13 cellular contexts compared by ENCODE assay signal in genomic region chr1:27257155-27257554, GRCh38. TPM values are rescaled to one million over a fixed set of nuclear protein-coding genes. Genes with fewer than 3 reads are reported as not detected.
DNase-seq lines count a peak whose midpoint lies in the region; TF ChIP-seq lines count a peak whose summit lies in the region.
"Had no signal": no experiment of that assay in that cellular context is flagged by ENCODE, and none has a peak within 500 bp of the region (broad histone marks: within the 10 kb centered on the region; RNA-seq: fewer than 3 reads in every experiment).

No MANE protein-coding gene starts in this region.

- H3K9ac ChIP-seq in smooth muscle cell (ENCODE audit: low read depth), result no peak overlapping the region
- H3K9ac ChIP-seq in mammary epithelial cell (ENCODE audit: insufficient read depth, low read length), result no peak overlapping the region

- H3K4me3 ChIP-seq in astrocyte of the spinal cord (ENCODE audit: low read depth, low read length), result no peak overlapping the region
- no peak overlapping the region for H3K4me3 ChIP-seq in fibroblast of the aortic adventitia (ENCODE audit: low read depth, low read length)
- H3K4me3 ChIP-seq in smooth muscle cell, result no peak overlapping the region
- no peak overlapping the region for H3K4me3 ChIP-seq in mammary epithelial cell (replicated peaks in 1 of 3; ENCODE audit: insufficient read depth in 1 of 3, low read depth in 2 of 3, low read length in 3 of 3)

- H3F3A ChIP-seq in smooth muscle cell (ENCODE audit: low read depth), result peaks cover 3% of the 10 kb centered on the region

- peak; percentile 0 for DNase-seq in activated CD8-positive, alpha-beta memory T cell treated with anti-CD3 and anti-CD28 coated beads for 24 hours
- DNase-seq in activated CD8-positive, alpha-beta memory T cell treated with anti-CD3 and anti-CD28 coated beads, Interleukin-2, amount 50 U/mL, for 48 hours, result no peak
- DNase-seq in astrocyte of the spinal cord (ENCODE audit: low read depth, low spot score), result peak; percentile 14
- DNase-seq in fibroblast of the aortic adventitia (ENCODE audit: low read depth), result peak; percentile 22
- DNase-seq in smooth muscle cell (lab: John Stamatoyannopoulos, UW; ENCODE audit: unreplicated experiment), result no peak
- DNase-seq in amniotic stem cell (lab: John Stamatoyannopoulos, UW), result no peak
- no peak for DNase-seq in mammary epithelial cell
- no peak for DNase-seq in kidney glomerular epithelial cell (lab: John Stamatoyannopoulos, UW)
- DNase-seq: 8988T, NCI-H1092, NCI-H345, NCI-H526 treated with DMSO at 0.1 percent for 48 hours had no signal

- H3K4me2 ChIP-seq in smooth muscle cell (peak overlapping the region; percentile 21), mammary epithelial cell (ENCODE audit: insufficient read depth, low read depth, low read length) (no peak overlapping the region)

- dilution Hi-C loops in mammary epithelial cell (cut with HindIII; ENCODE audit: low sequenced_read_pairs), result no loop called here

- CTCF ChIA-PET in mammary epithelial cell (lab: Charles Lee; ENCODE audit: low non-redundant PET), result no interaction called here

- TF ChIP-seq CTCF in astrocyte of the spinal cord (IDR thresholded peaks at IDR 0.05; ENCODE audit: low read depth, low read length), result no peak
- no peak for TF ChIP-seq CTCF in fibroblast of the aortic adventitia (IDR thresholded peaks at IDR 0.05; ENCODE audit: insufficient read depth, low read length)
- TF ChIP-seq CTCF in smooth muscle cell (IDR thresholded peaks at IDR 0.05; ENCODE audit: borderline replicate concordance, insufficient read depth, poor library complexity, severe bottlenecking), result no peak
- no peak for TF ChIP-seq CTCF in mammary epithelial cell (conservative IDR thresholded peaks at IDR 0.05 in 1 of 2, IDR thresholded peaks at IDR 0.05 in 1 of 2; ENCODE audit: extremely low read depth in 1 of 2, insufficient read depth in 1 of 2, low read depth in 1 of 2, low read length in 2 of 2)

- no TSS peak for BruUV-seq in mammary epithelial cell (replicated peaks; lab: Mats Ljungman, UMichigan)

- H3K4me1 ChIP-seq in smooth muscle cell (ENCODE audit: low read depth), result no peaks in the 10 kb centered on the region
- no peaks in the 10 kb centered on the region for H3K4me1 ChIP-seq in mammary epithelial cell (ENCODE audit: insufficient read depth, low read length)

- H3K27me3 ChIP-seq in smooth muscle cell (ENCODE audit: low read depth) (no peaks in the 10 kb centered on the region), mammary epithelial cell (ENCODE audit: insufficient read depth, low read length) (no peaks in the 10 kb centered on the region)

- intact Hi-C loops in mammary epithelial cell (cut with micrococcal nuclease), result no loop called here

- peaks cover 16% of the 10 kb centered on the region for H4K20me1 ChIP-seq in smooth muscle cell (ENCODE audit: low read depth)
- no peaks in the 10 kb centered on the region for H4K20me1 ChIP-seq in mammary epithelial cell (ENCODE audit: insufficient read depth, low read length)

- H3K36me3 ChIP-seq in smooth muscle cell (ENCODE audit: low read depth) (no peaks in the 10 kb centered on the region), mammary epithelial cell (ENCODE audit: insufficient read depth, low read length) (no peaks in the 10 kb centered on the region)

- H2AFZ ChIP-seq in smooth muscle cell (ENCODE audit: low read depth), result no peak overlapping the region
- H2AFZ ChIP-seq in mammary epithelial cell (ENCODE audit: low read depth, low read length), result no peak overlapping the region

- 35% methylated on average over 6 of the region's 6 CpGs for WGBS in smooth muscle cell (ENCODE audit: low lambda C conversion rate)
- 98% methylated on average over 6 of the region's 6 CpGs for WGBS in mammary epithelial cell (ENCODE audit: low coverage, missing lambda C conversion rate)

- H3K9me3 ChIP-seq in smooth muscle cell (replicated peaks; ENCODE audit: low read depth), result no peaks in the 10 kb centered on the region
- H3K9me3 ChIP-seq in mammary epithelial cell (replicated peaks; ENCODE audit: insufficient read depth, low read length), result no peaks in the 10 kb centered on the region

- in situ Hi-C loops in astrocyte of the spinal cord (cut with HindIII; ENCODE audit: low sequenced_read_pairs) (no loop called here), mammary epithelial cell (cut with MboI; ENCODE audit: low sequenced_read_pairs in 2 of 2) (no loop called here)

- H3K27ac ChIP-seq in smooth muscle cell (ENCODE audit: low read depth) (peak overlapping the region; percentile 23), mammary epithelial cell (ENCODE audit: insufficient read depth, low read depth, low read length) (no peak overlapping the region)
- H3K27ac ChIP-seq: C4-2B had no signal

- H3K79me2 ChIP-seq in smooth muscle cell (ENCODE audit: low read depth) (peaks cover 3% of the 10 kb centered on the region), mammary epithelial cell (ENCODE audit: insufficient read depth, low read length) (no peaks in the 10 kb centered on the region)

RNA-seq across cellular contexts. Expression of gene WDTC1, which starts 22.7 kb away (rescaled TPM):
- total RNA-seq in fibroblast of the aortic adventitia (ENCODE audit: low replicate concordance) (11.0 and 24.7 TPM in 2 replicates), smooth muscle cell (10.3 and 10.8 TPM in 2 replicates), mammary epithelial cell (10 to 100 TPM; 29.4 to 39.8 TPM)
- polyA plus RNA-seq in smooth muscle cell (5.4 and 5.8 TPM in 2 replicates), mammary epithelial cell (12.9 TPM)
- 32.6 TPM for polyA minus RNA-seq in mammary epithelial cell

Comparison
In these comparisons a context has a peak if more than half of its experiments do, and no peak if none do; other contexts are left out.
1. DNase-seq: peak in activated CD8-positive, alpha-beta memory T cell treated with anti-CD3 and anti-CD28 coated beads for 24 hours (single experiment), astrocyte of the spinal cord (single experiment) and fibroblast of the aortic adventitia (single experiment); none in activated CD8-positive, alpha-beta memory T cell treated with anti-CD3 and anti-CD28 coated beads, Interleukin-2, amount 50 U/mL, for 48 hours (single experiment), smooth muscle cell (single experiment), amniotic stem cell (single experiment), mammary epithelial cell (single experiment) and kidney glomerular epithelial cell (single experiment).